Comparison of ENCODE assay signal across 12 cellular contexts in genomic region chr1:244735404-244735803, GRCh38.
DNase-seq lines count a peak whose midpoint lies in the region; ATAC-seq and TF ChIP-seq lines count a peak whose summit lies in the region.
"Had no signal": no experiment of that assay in that cellular context is flagged by ENCODE, and none has a peak within 500 bp of the region (broad histone marks: within the 10 kb centered on the region; RNA-seq: fewer than 3 reads in every experiment).

No MANE protein-coding gene starts in this region.

- POLR2A ChIA-PET in HCT116 (lab: Charles Lee): no interaction called here

- no peaks in the 10 kb centered on the region for H4K20me1 ChIP-seq in HCT116 (ENCODE audit: insufficient read depth)
- H4K20me1 ChIP-seq in SU-DHL-6 (ENCODE audit: low read depth, low read length): no peaks in the 10 kb centered on the region
- H4K20me1 ChIP-seq in MM.1S (ENCODE audit: insufficient read depth, low read length): no peaks in the 10 kb centered on the region

- TF ChIP-seq CTCF in AG10803 (conservative IDR thresholded peaks at IDR 0.05; ENCODE audit: low read length): no peak
- no peak for TF ChIP-seq CTCF in HCT116 (IDR thresholded peaks at IDR 0.05 in 2 of 3, conservative IDR thresholded peaks at IDR 0.05 in 1 of 3; ENCODE audit: borderline replicate concordance in 1 of 3, insufficient read depth in 1 of 3, low read depth in 2 of 3, low read length in 2 of 3)
- TF ChIP-seq CTCF in SU-DHL-6 (IDR thresholded peaks at IDR 0.05; ENCODE audit: insufficient read depth, low read length, poor library complexity, severe bottlenecking): no peak
- TF ChIP-seq CTCF in foreskin keratinocyte (conservative IDR thresholded peaks at IDR 0.05): no peak
- TF ChIP-seq CTCF in lower leg skin (IDR thresholded peaks at IDR 0.05): no peak
- TF ChIP-seq CTCF in MM.1S (IDR thresholded peaks at IDR 0.05; ENCODE audit: low read length): no peak
- TF ChIP-seq CTCF in gastrocnemius medialis (IDR thresholded peaks at IDR 0.05 in 4 of 5, conservative IDR thresholded peaks at IDR 0.05 in 1 of 5): no peak

- H3K4me1 ChIP-seq in HCT116 (ENCODE audit: control insufficient read depth in 1 of 2, insufficient read depth in 2 of 2, low read length in 2 of 2) (peaks cover 0 to 16% of the 10 kb centered on the region in 2 experiments; a peak in 3 of 4 replicates), foreskin keratinocyte (peaks cover 6% of the 10 kb centered on the region), MM.1S (ENCODE audit: low read length) (no peaks in the 10 kb centered on the region), gastrocnemius medialis (no peaks in the 10 kb centered on the region)

- CTCF ChIA-PET in HCT116 (lab: Charles Lee): no interaction called here

- H2AFZ ChIP-seq in HCT116 (ENCODE audit: low read depth, low read length, poor library complexity, severe bottlenecking) (no peak overlapping the region), SU-DHL-6 (ENCODE audit: low read depth, low read length, severe bottlenecking) (no peak overlapping the region), MM.1S (ENCODE audit: low read length) (no peak overlapping the region)

- H3K27me3 ChIP-seq in HCT116 (ENCODE audit: insufficient read depth, low read length) (no peaks in the 10 kb centered on the region), SU-DHL-6 (ENCODE audit: low read length) (no peaks in the 10 kb centered on the region), foreskin keratinocyte (no peaks in the 10 kb centered on the region), MM.1S (replicated peaks; ENCODE audit: insufficient read depth, low read length) (peaks cover 7% of the 10 kb centered on the region; the same call in 1 of the 2 replicates), gastrocnemius medialis (no peaks in the 10 kb centered on the region)

- H3K4me3 ChIP-seq in AG10803 (ENCODE audit: low read length) (no peak overlapping the region), HCT116 (replicated peaks in 1 of 2; ENCODE audit: low read depth in 1 of 2, low read length in 2 of 2) (no peak overlapping the region), SU-DHL-6 (ENCODE audit: insufficient read depth, low read length, poor library complexity, severe bottlenecking) (peak overlapping the region; percentile 16), lower leg skin (ENCODE audit: low read depth, poor library complexity, severe bottlenecking) (no peak overlapping the region), MM.1S (ENCODE audit: low read length) (no peak overlapping the region), gastrocnemius medialis (no peak overlapping the region)

- H3K9ac ChIP-seq in HCT116 (ENCODE audit: low read length) (no peak overlapping the region), SU-DHL-6 (ENCODE audit: low read length) (peak overlapping the region; percentile 71), MM.1S (ENCODE audit: low read length) (no peak overlapping the region)

- H3K9me3 ChIP-seq in HCT116 (ENCODE audit: control insufficient read depth in 1 of 2, insufficient read depth in 1 of 2, low read depth in 1 of 2, low read length in 2 of 2) (peaks cover 0 to 8% of the 10 kb centered on the region in 2 experiments; a peak in 1 of 4 replicates), SU-DHL-6 (ENCODE audit: insufficient read depth, low read length) (no peaks in the 10 kb centered on the region), MM.1S (replicated peaks; ENCODE audit: insufficient read depth, low read length) (no peaks in the 10 kb centered on the region), gastrocnemius medialis (no peaks in the 10 kb centered on the region)

- intact Hi-C loops in HCT116 (cut with micrococcal nuclease) (no loop called here), lower leg skin (cut with DNase I; ENCODE audit: low total_unique reads) (no loop called here), gastrocnemius medialis (cut with DNase I; ENCODE audit: low total_unique reads) (no loop called here)

- H3K27ac ChIP-seq in HCT116 (ENCODE audit: low read depth, low read length) (peak overlapping the region; percentile 37; the same call in 1 of the 2 replicates), SU-DHL-6 (ENCODE audit: low read depth, low read length) (peak overlapping the region; percentile 100), foreskin keratinocyte (peak overlapping the region; percentile 6), MM.1S (ENCODE audit: low read length) (no peak overlapping the region), gastrocnemius medialis (no peak overlapping the region)

- WGBS in lower leg skin, 2 donors: 75 to 85% methylated on average over 6 of the region's 6 CpGs

- DNase-seq in AG10803 (ENCODE audit: low read depth): peak; percentile 10
- no peak for DNase-seq in HCT116 (ENCODE audit: low read depth, low spot score)
- DNase-seq in foreskin keratinocyte: peak; percentile 62 to 74
- no peak for DNase-seq in lower leg skin (ENCODE audit: low spot score in 2 of 2)
- no peak for DNase-seq in MM.1S
- DNase-seq in gastrocnemius medialis: no peak
- DNase-seq: activated T-cell treated with anti-CD3 and anti-CD28 coated beads, Interleukin-2, amount 50 U/mL, for 1 hour; DMS153; NCI-H1436; stimulated activated CD8-positive, alpha-beta memory T cell treated with anti-CD3 and anti-CD28 coated beads, Interleukin-4, amount 100 ng/mL, for 48 hours had no signal

- ATAC-seq in HCT116: peak; percentile 10; the same call in 1 of the 2 replicates
- ATAC-seq in foreskin keratinocyte: peak; percentile 15
- no peak for ATAC-seq in HG03025 (IDR thresholded peaks at IDR 0.05; ENCODE audit: low FRiP score, unreplicated experiment)
- ATAC-seq in gastrocnemius medialis: no peak

- TF ChIP-seq RAD21 in HCT116 (IDR thresholded peaks at IDR 0.05; ENCODE audit: low read depth): no peak

- H3K36me3 ChIP-seq in HCT116 (ENCODE audit: control insufficient read depth in 1 of 2, insufficient read depth in 2 of 2, low read length in 2 of 2): no peaks in the 10 kb centered on the region
- no peaks in the 10 kb centered on the region for H3K36me3 ChIP-seq in SU-DHL-6 (ENCODE audit: low read length)
- H3K36me3 ChIP-seq in MM.1S (replicated peaks; ENCODE audit: insufficient read depth, low read length): no peaks in the 10 kb centered on the region
- H3K36me3 ChIP-seq in gastrocnemius medialis: no peaks in the 10 kb centered on the region

- no peak for TF ChIP-seq POLR2A in HCT116 (IDR thresholded peaks at IDR 0.05; ENCODE audit: borderline replicate concordance, extremely low read depth, insufficient read depth, insufficient read length)
- TF ChIP-seq POLR2A in lower leg skin (IDR thresholded peaks at IDR 0.05): no peak
- no peak for TF ChIP-seq POLR2A in gastrocnemius medialis (IDR thresholded peaks at IDR 0.05)

- H3K79me2 ChIP-seq in HCT116 (ENCODE audit: insufficient read depth, low read length) (no peaks in the 10 kb centered on the region), SU-DHL-6 (ENCODE audit: insufficient read depth, low read length) (peaks cover 5% of the 10 kb centered on the region; the same call in 1 of the 2 replicates), MM.1S (ENCODE audit: low read length) (no peaks in the 10 kb centered on the region)

- H3K9me2 ChIP-seq in HCT116 (ENCODE audit: insufficient read depth): no peaks in the 10 kb centered on the region
- H3K9me2 ChIP-seq in SU-DHL-6 (replicated peaks; ENCODE audit: insufficient read depth, low read length): no peaks in the 10 kb centered on the region
- H3K9me2 ChIP-seq in MM.1S (replicated peaks; ENCODE audit: insufficient read depth, low read length): no peaks in the 10 kb centered on the region

- BruUV-seq in HCT116 (replicated peaks; lab: Mats Ljungman, UMichigan): no TSS peak

- no peak overlapping the region for H3K4me2 ChIP-seq in HCT116 (ENCODE audit: low read length)
- H3K4me2 ChIP-seq in SU-DHL-6 (ENCODE audit: low read depth, low read length, poor library complexity, severe bottlenecking): peak overlapping the region; percentile 87
- H3K4me2 ChIP-seq in MM.1S (ENCODE audit: low read depth, low read length): no peak overlapping the region

- peaks cover 78% of the 10 kb centered on the region for H3F3A ChIP-seq in SU-DHL-6 (ENCODE audit: insufficient read depth)
- H3F3A ChIP-seq in MM.1S (ENCODE audit: insufficient read depth, low read length): no peaks in the 10 kb centered on the region

- in situ Hi-C loops in gastrocnemius medialis (cut with MboI; ENCODE audit: low sequenced_read_pairs in 4 of 4): no loop called here

- RAD21 ChIA-PET in HCT116 (lab: Charles Lee; ENCODE audit: low non-redundant PET in 1 of 2, low total read pairs in 2 of 2, uncharacterized antibody in 2 of 2, unreplicated experiment in 2 of 2): no interaction called here

TF ChIP-seq in HCT116, 20 proteins besides CTCF, POLR2A, EP300 and RAD21:
- TF ChIP-seq CBX3 (IDR thresholded peaks at IDR 0.05; ENCODE audit: low read depth) (peak; percentile 65; the same call in 1 of the 2 replicates), ZNF274 (IDR thresholded peaks at IDR 0.05; ENCODE audit: low read depth, low read length) (no peak)

Comparison
In these comparisons a context has a peak if more than half of its experiments do, and no peak if none do; other contexts are left out.
1. DNase-seq: peak in AG10803 (single experiment) and foreskin keratinocyte (2 of 2); none in HCT116 (single experiment), lower leg skin (0 of 2), MM.1S (single experiment) and gastrocnemius medialis (0 of 2).
2. ATAC-seq: peak in HCT116 (single experiment) and foreskin keratinocyte (single experiment); none in HG03025 (single experiment) and gastrocnemius medialis (0 of 2).
3. H3K27ac ChIP-seq: peak in HCT116 (single experiment), SU-DHL-6 (single experiment) and foreskin keratinocyte (single experiment); none in MM.1S (single experiment) and gastrocnemius medialis (0 of 4).